Comparison of ENCODE assay signal across 20 cellular contexts in the genomic region with DNA sequence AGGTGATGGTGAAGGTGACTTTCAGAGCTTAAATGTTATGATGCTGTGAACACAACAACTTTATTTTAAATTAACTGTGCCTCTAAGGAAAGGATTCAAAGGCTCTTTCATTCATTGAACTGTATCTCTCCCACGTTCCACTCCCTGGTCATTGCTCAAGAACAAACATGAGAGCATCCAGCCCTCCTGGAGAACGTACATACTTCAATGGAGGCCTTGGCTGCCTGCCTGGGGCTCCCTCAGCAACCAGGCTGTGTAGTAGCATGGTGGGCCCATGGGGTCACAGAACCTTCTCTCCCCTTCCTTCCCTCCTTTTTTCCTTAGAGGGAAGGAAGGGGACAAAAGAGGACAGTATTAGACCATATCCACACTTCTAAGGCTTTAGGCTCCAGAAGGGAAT.
DNase-seq lines count a peak whose midpoint lies in the region; ATAC-seq, FAIRE-seq and TF ChIP-seq lines count a peak whose summit lies in the region.
"Had no signal": no experiment of that assay in that cellular context is flagged by ENCODE, and none has a peak within 500 bp of the region (broad histone marks: within the 10 kb centered on the region; RNA-seq: fewer than 3 reads in every experiment).

No MANE protein-coding gene starts in this region.

- H2AK5ac ChIP-seq in H1 (ENCODE audit: low read depth, low read length): peak overlapping the region; percentile 89

- H3K14ac ChIP-seq in H1 (ENCODE audit: insufficient read length): no peak overlapping the region

- H4K5ac ChIP-seq in H1 (ENCODE audit: insufficient read length, low read depth, low read length): no peak overlapping the region

- H4K8ac ChIP-seq in H1 (ENCODE audit: extremely low read depth, insufficient read depth, low read length): no peak overlapping the region

- no peak for TF ChIP-seq RAD21 in H1 (IDR thresholded peaks at IDR 0.05 in 1 of 2, conservative IDR thresholded peaks at IDR 0.05 in 1 of 2; ENCODE audit: low read depth in 2 of 2, low read length in 2 of 2)

- ATAC-seq in activated CD4-positive, CD25-positive, alpha-beta regulatory T cell treated with anti-CD3 and anti-CD28 coated beads, Interleukin-2, amount 50 U/mL, for 24 hours: no peak

- peaks cover 3 to 28% (median 24%) of the 10 kb centered on the region in 4 experiments for H3K4me1 ChIP-seq in H1 (replicated peaks in 1 of 4; ENCODE audit: control insufficient read depth in 3 of 4, insufficient read depth in 4 of 4, low read length in 3 of 4)
- no peaks in the 10 kb centered on the region for H3K4me1 ChIP-seq in thyroid gland

- intact Hi-C loops in thyroid gland (cut with DNase I): no loop called here

- peak overlapping the region; percentile 23 for H2BK20ac ChIP-seq in H1 (ENCODE audit: low read length)

- H3K4me2 ChIP-seq in H1 (ENCODE audit: insufficient read depth in 1 of 2, low read depth in 2 of 2, low read length in 2 of 2): no peak overlapping the region; a peak in 1 of 4 replicates
- H3K4me2 ChIP-seq: KMS-11 had no signal

- H3K56ac ChIP-seq in H1 (replicated peaks; ENCODE audit: insufficient read length, low read depth, low read length): no peak overlapping the region

- no peak for TF ChIP-seq CTCF in H1 (IDR thresholded peaks at IDR 0.05; ENCODE audit: control extremely low read depth in 1 of 3, insufficient read depth in 1 of 3, low read depth in 1 of 3, low read length in 3 of 3)
- TF ChIP-seq CTCF in thyroid gland (IDR thresholded peaks at IDR 0.05): no peak

- peak overlapping the region; percentile 30; the same call in 1 of the 2 replicates for H2BK12ac ChIP-seq in H1 (ENCODE audit: low read depth, low read length)

- H3K79me2 ChIP-seq in H1 (ENCODE audit: control insufficient read depth in 1 of 2, insufficient read depth in 2 of 2, low read length in 2 of 2): no peaks in the 10 kb centered on the region

- peak overlapping the region; percentile 36 for H4K91ac ChIP-seq in H1 (replicated peaks; ENCODE audit: insufficient read length, low read length)

- no peak for TF ChIP-seq EP300 in H1 (IDR thresholded peaks at IDR 0.05; ENCODE audit: borderline replicate concordance in 1 of 2, low read depth in 2 of 2, low read length in 2 of 2)

- H3K18ac ChIP-seq in H1 (ENCODE audit: extremely low read depth, low read length): peak overlapping the region; percentile 25; the same call in 1 of the 2 replicates

- TF ChIP-seq POLR2A in H1 (IDR thresholded peaks at IDR 0.05; ENCODE audit: control extremely low read depth in 1 of 2, low read depth in 2 of 2, low read length in 2 of 2) (no peak), thyroid gland (IDR thresholded peaks at IDR 0.05) (no peak)

- H3K27me3 ChIP-seq in H1 (replicated peaks in 1 of 4; ENCODE audit: control insufficient read depth in 3 of 4, extremely low read depth in 1 of 4, insufficient read depth in 3 of 4, low read length in 3 of 4): peaks cover 0 to 6% (median 0%) of the 10 kb centered on the region in 4 experiments; a peak in 2 of 7 replicates
- H3K27me3 ChIP-seq in thyroid gland: no peaks in the 10 kb centered on the region

- H3K4ac ChIP-seq in H1 (replicated peaks; ENCODE audit: insufficient read length, low read depth, low read length): no peak overlapping the region

- no peak overlapping the region for H3K23ac ChIP-seq in H1 (ENCODE audit: insufficient read length)

- no peak overlapping the region for H2AFZ ChIP-seq in H1 (ENCODE audit: low read length)

- peaks cover 3% of the 10 kb centered on the region; the same call in 1 of the 2 replicates for H3K23me2 ChIP-seq in H1 (ENCODE audit: low read depth, low read length)

- 84% methylated on average over 2 of the region's 2 CpGs; no CpG with 5 or more reads in 1 of the 2 experiments for WGBS in H1 (ENCODE audit: extremely low coverage in 1 of 2, insufficient coverage in 1 of 2, insufficient read length in 1 of 2, insufficient replicate concordance in 2 of 2, low coverage in 1 of 2, low lambda C conversion rate in 2 of 2, missing lambda C conversion rate in 1 of 2), 2 experiments
- 24 to 29% methylated on average over 2 of the region's 2 CpGs for WGBS in thyroid gland, 2 donors

- H3K36me3 ChIP-seq in H1 (ENCODE audit: control insufficient read depth in 2 of 4, insufficient read depth in 4 of 4, low read length in 3 of 4) (no peaks in the 10 kb centered on the region), thyroid gland (no peaks in the 10 kb centered on the region)

- H3K27ac ChIP-seq in H1 (ENCODE audit: low read depth, low read length): no peak overlapping the region
- no peak overlapping the region for H3K27ac ChIP-seq in thyroid gland
- H3K27ac ChIP-seq: KMS-11 had no signal

- no peak overlapping the region for H2BK15ac ChIP-seq in H1 (ENCODE audit: low read length)

- no peaks in the 10 kb centered on the region for H3K9me3 ChIP-seq in H1 (ENCODE audit: insufficient read depth in 2 of 2, low read depth in 1 of 2, low read length in 1 of 2)
- no peaks in the 10 kb centered on the region for H3K9me3 ChIP-seq in thyroid gland

- H4K20me1 ChIP-seq in H1 (replicated peaks in 1 of 2; ENCODE audit: control insufficient read depth in 1 of 2, insufficient read depth in 2 of 2, low read length in 2 of 2): peaks cover 0 to 2% of the 10 kb centered on the region in 2 experiments

- no peak overlapping the region for H3K4me3 ChIP-seq in H1 (ENCODE audit: extremely low read depth in 1 of 4, insufficient read depth in 2 of 4, low read depth in 3 of 4, low read length in 4 of 4)
- H3K4me3 ChIP-seq in thyroid gland (replicated peaks in 1 of 3): no peak overlapping the region

- H2BK5ac ChIP-seq in H1 (ENCODE audit: low read depth, low read length): peak overlapping the region; percentile 47; the same call in 1 of the 2 replicates

- POLR2A ChIA-PET in H1 (lab: Charles Lee; ENCODE audit: partially characterized antibody): interaction anchor here (1.1 kb wide), 1 partner anchor 15 kb away, joined by 5 read pairs; no protein-coding TSS in a partner anchor

- no peaks in the 10 kb centered on the region for H3K79me1 ChIP-seq in H1 (ENCODE audit: low read depth, low read length)

- H3K9ac ChIP-seq in H1 (replicated peaks in 1 of 4; ENCODE audit: extremely low read depth in 1 of 4, low read depth in 3 of 4, low read length in 3 of 4): no peak overlapping the region
- H3K9ac ChIP-seq: KMS-11 had no signal

- peak; percentile 17 for DNase-seq in EH (ENCODE audit: low read depth)
- DNase-seq in NCI-H2029 treated with DMSO at 0.1 percent for 48 hours (lab: John Stamatoyannopoulos, UW): peak; percentile 1
- no peak for DNase-seq in H1 (ENCODE audit: low read depth in 1 of 2, low spot score in 2 of 2)
- DNase-seq in thyroid gland: peak; percentile 49 to 55
- DNase-seq in NCI-H146 (lab: John Stamatoyannopoulos, UW): no peak
- no peak for DNase-seq in stimulated activated naive CD4-positive, alpha-beta T cell treated with Interleukin-2 at 50 U/mL for 16 hours (lab: John Stamatoyannopoulos, UW)
- DNase-seq: CD8-positive, alpha-beta memory T cell; DND-41; GF-D8; H7; NCI-H1092 treated with DMSO at 0.1 percent for 48 hours; NCI-H1694; NCI-H526 treated with DMSO at 0.1 percent for 48 hours; OCI-M1; RPMI8226; SIG-M5 had no signal

- CTCF ChIA-PET in H1 (lab: Charles Lee; ENCODE audit: partially characterized antibody): interaction anchor here (1.1 to 2.8 kb wide), 5 partner anchors 9 to 146 kb away, joined by 3 to 11 read pairs (median 7); no protein-coding TSS in a partner anchor

- no peak overlapping the region for H2BK120ac ChIP-seq in H1 (replicated peaks; ENCODE audit: low read depth, low read length)

- FAIRE-seq in H1 (lab: Jason Lieb, UNC): no peak
- FAIRE-seq: D721Med, GM12891 had no signal

TF ChIP-seq in H1, 55 proteins besides CTCF, POLR2A, EP300 and RAD21:
- no peak for TF ChIP-seq HDAC6 (IDR thresholded peaks at IDR 0.05; ENCODE audit: low read depth, low read length)
- TF ChIP-seq GABPA (IDR thresholded peaks at IDR 0.05; ENCODE audit: borderline replicate concordance, insufficient read depth, low read length): no peak
- no peak for TF ChIP-seq KDM4A (IDR thresholded peaks at IDR 0.05; ENCODE audit: low read depth, low read length, severe bottlenecking)
- TF ChIP-seq EZH2 (IDR thresholded peaks at IDR 0.05; ENCODE audit: low read depth, low read length, severe bottlenecking): no peak
- no peak for TF ChIP-seq SP2 (IDR thresholded peaks at IDR 0.05; ENCODE audit: low read length)
- TF ChIP-seq SIRT6 (IDR thresholded peaks at IDR 0.05; ENCODE audit: low read length): no peak
- TF ChIP-seq TAF7 (optimal IDR thresholded peaks at IDR 0.05; ENCODE audit: borderline replicate concordance, low read depth, low read length): no peak
- TF ChIP-seq SIX5 (IDR thresholded peaks at IDR 0.05; ENCODE audit: low read depth, low read length): no peak
- no peak for TF ChIP-seq E2F6 (IDR thresholded peaks at IDR 0.05)
- TF ChIP-seq FOSL1 (IDR thresholded peaks at IDR 0.05; ENCODE audit: insufficient read depth, low read depth, low read length): no peak
- TF ChIP-seq SUZ12 (IDR thresholded peaks at IDR 0.05; ENCODE audit: low read length): no peak
- TF ChIP-seq RFX5 (IDR thresholded peaks at IDR 0.05; ENCODE audit: borderline replicate concordance, low read depth, low read length): no peak

Comparison
In these comparisons a context has a peak if more than half of its experiments do, and no peak if none do; other contexts are left out.
1. DNase-seq: peak in EH (single experiment), NCI-H2029 treated with DMSO at 0.1 percent for 48 hours (single experiment) and thyroid gland (2 of 2); none in H1 (0 of 2), NCI-H146 (single experiment) and stimulated activated naive CD4-positive, alpha-beta T cell treated with Interleukin-2 at 50 U/mL for 16 hours (single experiment).